Comparison of ENCODE assay signal across 8 cellular contexts in the genomic region with DNA sequence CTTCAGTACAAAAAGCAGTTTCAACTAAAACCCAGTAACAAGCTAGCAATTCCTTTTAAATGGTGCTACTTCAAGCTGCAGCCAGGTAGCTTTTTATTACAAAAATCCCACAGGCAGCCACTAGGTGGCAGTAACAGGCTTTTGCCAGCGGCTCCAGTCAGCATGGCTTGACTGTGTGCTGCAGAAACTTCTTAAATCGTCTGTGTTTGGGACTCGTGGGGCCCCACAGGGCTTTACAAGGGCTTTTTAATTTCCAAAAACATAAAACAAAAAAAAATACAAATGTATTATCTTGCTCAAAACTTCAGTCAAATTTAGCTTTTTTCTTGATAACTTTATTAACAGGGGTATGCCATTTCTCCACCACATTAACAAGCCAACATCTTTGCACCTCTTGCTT. TPM values are rescaled to one million over a fixed set of nuclear protein-coding genes. Genes with fewer than 3 reads are reported as not detected.
A peak's percentile ranks its signal among the peaks of the same experiment; 100 is the strongest.
DNase-seq lines count a peak whose midpoint lies in the region; ATAC-seq and TF ChIP-seq lines count a peak whose summit lies in the region.

No MANE protein-coding gene starts in this region.

- CTCF ChIA-PET in GM10248 (lab: Yijun Ruan, JAX) = interaction anchor here (0.6 to 4.9 kb wide), 68 partner anchors 10 to 575 kb away, joined by 3 to 71 read pairs (median 5); partner anchors contain the start of genes AICDA and CLEC6A
- CTCF ChIA-PET in activated CD4-positive, alpha-beta T cell treated with anti-CD3 and anti-CD28 coated beads, Interleukin-2, amount 10 ng/mL, durations not matched to agents 7 days and 5 days (lab: Charles Lee) = interaction anchor here (0.7 to 1.2 kb wide), 6 partner anchors 9 to 507 kb away, joined by 3 to 4 read pairs (median 3); no protein-coding TSS in a partner anchor

- H3K9me3 Mint-ChIP-seq in activated CD4-positive, alpha-beta T cell treated with anti-CD3 and anti-CD28 coated beads, Interleukin-2, amount 10 ng/mL, durations not matched to agents 7 days and 5 days = no peaks in the 10 kb centered on the region

- peaks cover 45% of the 10 kb centered on the region for H3K27me3 Mint-ChIP-seq in activated CD4-positive, alpha-beta T cell treated with anti-CD3 and anti-CD28 coated beads, Interleukin-2, amount 10 ng/mL, durations not matched to agents 7 days and 5 days

- POLR2A ChIA-PET in GM10248 (lab: Yijun Ruan, JAX) = no interaction called here
- POLR2A ChIA-PET in activated CD4-positive, alpha-beta T cell treated with anti-CD3 and anti-CD28 coated beads, Interleukin-2, amount 10 ng/mL, durations not matched to agents 7 days and 5 days (lab: Charles Lee) = no interaction called here

- peak; percentile 63 for ATAC-seq in HG02885 (IDR thresholded peaks at IDR 0.05; ENCODE audit: poor library complexity, unreplicated experiment)
- no peak for ATAC-seq in HG03139 (IDR thresholded peaks at IDR 0.05; ENCODE audit: unreplicated experiment)

- TF ChIP-seq CTCF in GM10248 (IDR thresholded peaks at IDR 0.05; ENCODE audit: control extremely low read depth, extremely low read depth, low read depth, missing control alignments) = peak; percentile 82

- no peaks in the 10 kb centered on the region for H3K36me3 Mint-ChIP-seq in activated CD4-positive, alpha-beta T cell treated with anti-CD3 and anti-CD28 coated beads, Interleukin-2, amount 10 ng/mL, durations not matched to agents 7 days and 5 days (ENCODE audit: low read depth)

- H3K4me1 Mint-ChIP-seq in activated CD4-positive, alpha-beta T cell treated with anti-CD3 and anti-CD28 coated beads, Interleukin-2, amount 10 ng/mL, durations not matched to agents 7 days and 5 days = peaks cover 6% of the 10 kb centered on the region

- no peak overlapping the region for H3K27ac Mint-ChIP-seq in activated CD4-positive, alpha-beta T cell treated with anti-CD3 and anti-CD28 coated beads, Interleukin-2, amount 10 ng/mL, durations not matched to agents 7 days and 5 days

- DNase-seq in GM10248 (ENCODE audit: extremely low spot score) = peak; percentile 70
- DNase-seq in NCI-H345 (lab: John Stamatoyannopoulos, UW) = peak; percentile 64
- peak; percentile 84 for DNase-seq in activated CD4-positive, alpha-beta T cell treated with anti-CD3 and anti-CD28 coated beads, Interleukin-2, amount 10 ng/mL, durations not matched to agents 7 days and 5 days
- peak; percentile 73 for DNase-seq in dedifferentiated amniotic fluid mesenchymal stem cell (ENCODE audit: extremely low spot score)
- peak; percentile 74 for DNase-seq in medulla oblongata (ENCODE audit: extremely low spot score)
- peak; percentile 62 for DNase-seq in stimulated activated CD8-positive, alpha-beta memory T cell treated with anti-CD3 and anti-CD28 coated beads, Interleukin-15, amount 100 ng/mL, for 1 hour (ENCODE audit: low read depth)

- no peak overlapping the region for H3K4me3 Mint-ChIP-seq in activated CD4-positive, alpha-beta T cell treated with anti-CD3 and anti-CD28 coated beads, Interleukin-2, amount 10 ng/mL, durations not matched to agents 7 days and 5 days

RNA-seq across cellular contexts. Expression of gene CLEC4E, which starts 3.6 kb away (rescaled TPM):
- not detected for total RNA-seq in activated CD4-positive, alpha-beta T cell treated with anti-CD3 and anti-CD28 coated beads, Interleukin-2, amount 10 ng/mL, durations not matched to agents 7 days and 5 days

RNA-seq across cellular contexts. Expression of gene CLEC4D, which starts 31.0 kb away (rescaled TPM):
- not detected for total RNA-seq in activated CD4-positive, alpha-beta T cell treated with anti-CD3 and anti-CD28 coated beads, Interleukin-2, amount 10 ng/mL, durations not matched to agents 7 days and 5 days
